9 cellular contexts compared by ENCODE assay signal in the genomic region with DNA sequence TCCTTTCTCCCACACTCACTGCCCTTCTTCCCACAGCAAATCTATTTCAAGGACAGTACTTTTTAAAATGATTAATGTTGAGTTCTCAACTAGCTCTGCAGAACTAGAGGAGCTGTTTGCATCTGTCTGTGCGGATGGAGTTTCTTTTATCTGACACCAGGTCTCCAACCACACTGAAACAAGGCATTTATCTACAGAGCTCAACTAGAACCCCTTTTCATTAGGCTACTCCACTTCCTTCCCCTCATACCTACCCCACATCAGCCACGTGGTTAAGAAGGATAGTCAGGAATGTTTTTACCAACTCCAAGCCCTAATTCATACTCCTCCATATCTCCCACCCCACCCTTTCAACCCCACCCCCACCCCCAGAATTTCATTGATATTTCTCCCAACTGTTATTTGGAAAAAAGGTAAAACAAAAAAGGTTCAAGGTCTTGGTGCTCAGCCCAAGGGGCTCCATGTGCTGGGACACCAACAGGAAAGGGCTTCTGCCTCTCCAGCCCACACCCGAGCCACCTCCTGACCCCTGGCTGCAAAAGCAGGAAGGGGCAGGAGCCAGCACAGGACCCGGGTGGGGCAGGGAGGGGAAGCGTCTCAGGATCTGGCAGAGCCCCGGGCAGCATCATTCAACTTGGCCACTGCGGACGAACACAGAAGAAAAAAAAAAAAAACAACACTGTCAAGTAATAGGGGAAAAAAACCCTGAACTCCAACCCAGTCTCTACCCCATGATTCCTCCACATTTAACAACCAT. TPM values are rescaled to one million over a fixed set of nuclear protein-coding genes. Genes with fewer than 3 reads are reported as not detected.
DNase-seq lines count a peak whose midpoint lies in the region; ATAC-seq and TF ChIP-seq lines count a peak whose summit lies in the region.
"Had no signal": no experiment of that assay in that cellular context is flagged by ENCODE, and none has a peak within 500 bp of the region (broad histone marks: within the 10 kb centered on the region; RNA-seq: fewer than 3 reads in every experiment).

No MANE protein-coding gene starts in this region.

- H3K9me3 ChIP-seq in adrenal gland (replicated peaks in 1 of 3), result no peaks in the 10 kb centered on the region

- no peaks in the 10 kb centered on the region for H4K20me1 ChIP-seq in KMS-11 (ENCODE audit: insufficient read depth)

- no peak for ATAC-seq in stimulated activated naive CD8-positive, alpha-beta T cell treated with anti-CD3 and anti-CD28 coated beads, Interleukin-15, amount 100 ng/mL, for 72 hours
- ATAC-seq in GM21381 (IDR thresholded peaks at IDR 0.05; ENCODE audit: unreplicated experiment) (no peak), HG03378 (IDR thresholded peaks at IDR 0.05; ENCODE audit: unreplicated experiment) (no peak)

- H3K4me3 ChIP-seq in KMS-11 (IDR thresholded peaks at IDR 0.05; ENCODE audit: insufficient read depth, low read depth, low read length) (no peak overlapping the region), adrenal gland (no peak overlapping the region)

- H3K27me3 Mint-ChIP-seq in immature natural killer cell (ENCODE audit: low read depth in 3 of 3), result peaks cover 0 to 1% (median 0%) of the 10 kb centered on the region in 3 donors
- no peaks in the 10 kb centered on the region for H3K27me3 Mint-ChIP-seq in stimulated activated naive CD8-positive, alpha-beta T cell treated with anti-CD3 and anti-CD28 coated beads, Interleukin-15, amount 100 ng/mL, for 72 hours

- in situ Hi-C loops in ACHN (cut with HindIII; ENCODE audit: low pct_ligation_motif_present, low pct_unique_long_range_greater_than_20kb, low sequenced_read_pairs), result no loop called here

- H3K79me2 ChIP-seq in KMS-11 (ENCODE audit: insufficient read depth, low read depth), result peaks cover 18% of the 10 kb centered on the region

- no peak overlapping the region for H3K4me2 ChIP-seq in KMS-11

- peaks cover 46% of the 10 kb centered on the region for H3K4me1 ChIP-seq in KMS-11 (ENCODE audit: low read depth, poor library complexity, severe bottlenecking)
- peaks cover 28 to 46% of the 10 kb centered on the region in 2 donors for H3K4me1 ChIP-seq in adrenal gland (replicated peaks in 1 of 2)

- no peak for TF ChIP-seq POLR2A in adrenal gland (IDR thresholded peaks at IDR 0.05)

- TF ChIP-seq CTCF in KMS-11 (conservative IDR thresholded peaks at IDR 0.05; ENCODE audit: low read depth, low read length) (no peak), adrenal gland (IDR thresholded peaks at IDR 0.05) (no peak)

- intact Hi-C loops in adrenal gland (cut with DNase I), result loop anchor here (5.0 kb wide), 3 partner anchors 45 to 65 kb away; a partner anchor contains a TSS

- DNase-seq in adrenal gland (peak in 3 of 7 donors; percentile 42 to 63 (median 46)), immature natural killer cell (no peak), Kasumi-1 (lab: John Stamatoyannopoulos, UW) (no peak), ACHN (no peak)
- no peak for DNase-seq in stimulated activated naive CD8-positive, alpha-beta T cell treated with anti-CD3 and anti-CD28 coated beads, Interleukin-15, amount 100 ng/mL, for 72 hours
- DNase-seq: cortex of kidney had no signal

- H3K27ac Mint-ChIP-seq in immature natural killer cell, result peak overlapping the region; percentile 76 to 91 (median 86)
- peak overlapping the region; percentile 36 to 76 for H3K27ac Mint-ChIP-seq in stimulated activated naive CD8-positive, alpha-beta T cell treated with anti-CD3 and anti-CD28 coated beads, Interleukin-15, amount 100 ng/mL, for 72 hours

- peaks cover 32% of the 10 kb centered on the region; the same call in 1 of the 2 replicates for H3K36me3 ChIP-seq in KMS-11 (ENCODE audit: insufficient read depth)
- H3K36me3 ChIP-seq in adrenal gland (replicated peaks in 1 of 2), result peaks cover 0 to 65% of the 10 kb centered on the region in 2 donors

- 11 to 15% (median 13%) methylated on average over 8 of the region's 8 CpGs for WGBS in adrenal gland, 4 donors

- H3K4me1 Mint-ChIP-seq in immature natural killer cell, result peaks cover 3 to 31% of the 10 kb centered on the region in 2 donors
- H3K4me1 Mint-ChIP-seq in stimulated activated naive CD8-positive, alpha-beta T cell treated with anti-CD3 and anti-CD28 coated beads, Interleukin-15, amount 100 ng/mL, for 72 hours, result peaks cover 61% of the 10 kb centered on the region

- H3K27me3 ChIP-seq in KMS-11 (ENCODE audit: insufficient read depth, low read depth) (no peaks in the 10 kb centered on the region), adrenal gland (no peaks in the 10 kb centered on the region)

- H3K27ac ChIP-seq in KMS-11, result peak overlapping the region; percentile 7; the same call in 1 of the 2 replicates
- peak overlapping the region in 4 of 5 donors; percentile 29 to 76 (median 46) for H3K27ac ChIP-seq in adrenal gland

- H3K36me3 Mint-ChIP-seq in immature natural killer cell, result peaks cover 20 to 47% (median 43%) of the 10 kb centered on the region in 3 donors

- H2AFZ ChIP-seq in KMS-11 (ENCODE audit: low read depth), result no peak overlapping the region

- no peaks in the 10 kb centered on the region for H3K9me3 Mint-ChIP-seq in immature natural killer cell
- H3K9me3 Mint-ChIP-seq in stimulated activated naive CD8-positive, alpha-beta T cell treated with anti-CD3 and anti-CD28 coated beads, Interleukin-15, amount 100 ng/mL, for 72 hours, result no peaks in the 10 kb centered on the region

- H3K9ac ChIP-seq in KMS-11, result no peak overlapping the region

- no peak overlapping the region for H3K4me3 Mint-ChIP-seq in immature natural killer cell
- peak overlapping the region in 1 of 2 donors; percentile 36 for H3K4me3 Mint-ChIP-seq in stimulated activated naive CD8-positive, alpha-beta T cell treated with anti-CD3 and anti-CD28 coated beads, Interleukin-15, amount 100 ng/mL, for 72 hours

RNA-seq across cellular contexts. Expression of a gene that starts 7.0 kb away (rescaled TPM):
- 100 to 1,000 TPM in 5 of 8 donors, 10 to 100 TPM in 3; 91.8 to 167 (median 118) TPM for total RNA-seq in adrenal gland
- polyA plus RNA-seq in adrenal gland, result 100 to 1,000 TPM in 2 of 3 donors, 10 to 100 TPM in 1; 100.0 to 215 (median 110) TPM
- 10 to 100 TPM; 52.2 to 97.5 (median 82.3) TPM for polyA plus RNA-seq in immature natural killer cell

RNA-seq across cellular contexts. Expression of a gene that starts 43.0 kb away (rescaled TPM):
- 100 to 1,000 TPM; 146 to 299 (median 207) TPM for total RNA-seq in adrenal gland
- 100 to 1,000 TPM in 1 of 3 donors, 10 to 100 TPM in 2; 57.4 to 187 (median 90.5) TPM for polyA plus RNA-seq in adrenal gland
- 100 to 1,000 TPM in 1 of 3 donors, 10 to 100 TPM in 2; 44.2 to 113 (median 73.0) TPM for polyA plus RNA-seq in immature natural killer cell
